Comparison of ENCODE assay signal across 8 cellular contexts in genomic region chr3:111979689-111980025, GRCh38. TPM values are rescaled to one million over a fixed set of nuclear protein-coding genes. Genes with fewer than 3 reads are reported as not detected.
DNase-seq lines count a peak whose midpoint lies in the region; ATAC-seq and TF ChIP-seq lines count a peak whose summit lies in the region.

No MANE protein-coding gene starts in this region.

- TF ChIP-seq EP300 in upper lobe of left lung (IDR thresholded peaks at IDR 0.05) = no peak

- DNase-seq in CD4-positive, CD25-positive, alpha-beta regulatory T cell = no peak
- DNase-seq in HL-60 (ENCODE audit: low read depth in 1 of 2, low spot score in 1 of 2) = no peak
- no peak for DNase-seq in astrocyte of the spinal cord (ENCODE audit: low read depth, low spot score)
- no peak for DNase-seq in right lobe of liver
- no peak for DNase-seq in upper lobe of left lung
- DNase-seq in NCI-H2196 (lab: John Stamatoyannopoulos, UW; ENCODE audit: unreplicated experiment) = no peak
- no peak for DNase-seq in NK-92 (lab: John Stamatoyannopoulos, UW; ENCODE audit: unreplicated experiment)
- no peak for DNase-seq in RPMI8226

- no peaks in the 10 kb centered on the region for H3K9me3 ChIP-seq in CD4-positive, CD25-positive, alpha-beta regulatory T cell (ENCODE audit: control insufficient read depth in 2 of 2, low read length in 2 of 2)
- no peaks in the 10 kb centered on the region for H3K9me3 ChIP-seq in right lobe of liver
- no peaks in the 10 kb centered on the region for H3K9me3 ChIP-seq in upper lobe of left lung

- H3K27me3 ChIP-seq in CD4-positive, CD25-positive, alpha-beta regulatory T cell (ENCODE audit: control insufficient read depth, insufficient read depth, low read length) = no peaks in the 10 kb centered on the region
- no peaks in the 10 kb centered on the region for H3K27me3 ChIP-seq in HL-60 (ENCODE audit: insufficient read depth, poor library complexity, severe bottlenecking)
- H3K27me3 ChIP-seq in right lobe of liver = no peaks in the 10 kb centered on the region
- no peaks in the 10 kb centered on the region for H3K27me3 ChIP-seq in upper lobe of left lung

- no peaks in the 10 kb centered on the region for H3K9me3 Mint-ChIP-seq in CD4-positive, CD25-positive, alpha-beta regulatory T cell

- H3K36me3 ChIP-seq in CD4-positive, CD25-positive, alpha-beta regulatory T cell (ENCODE audit: control insufficient read depth, insufficient read depth, low read length) = peaks cover 4% of the 10 kb centered on the region
- H3K36me3 ChIP-seq in right lobe of liver (no peaks in the 10 kb centered on the region), upper lobe of left lung (no peaks in the 10 kb centered on the region)

- H3K4me1 Mint-ChIP-seq in CD4-positive, CD25-positive, alpha-beta regulatory T cell = peaks cover 35 to 55% (median 49%) of the 10 kb centered on the region in 4 donors

- H3K27me3 Mint-ChIP-seq in CD4-positive, CD25-positive, alpha-beta regulatory T cell = peaks cover 7% of the 10 kb centered on the region

- peak overlapping the region; percentile 99 for H3K4me3 ChIP-seq in CD4-positive, CD25-positive, alpha-beta regulatory T cell (ENCODE audit: low read depth, low read length)
- H3K4me3 ChIP-seq in HL-60 (replicated peaks; ENCODE audit: insufficient read depth, low read length) = peak overlapping the region; percentile 65
- H3K4me3 ChIP-seq in astrocyte of the spinal cord (ENCODE audit: low read depth, low read length) = peak overlapping the region; percentile 90
- H3K4me3 ChIP-seq in right lobe of liver = peak overlapping the region; percentile 71 to 82 (median 78)
- peak overlapping the region; percentile 62 to 84 (median 74) for H3K4me3 ChIP-seq in upper lobe of left lung

- peak overlapping the region; percentile 92 to 96 (median 95) for H3K27ac Mint-ChIP-seq in CD4-positive, CD25-positive, alpha-beta regulatory T cell

- peak in 1 of 2 donors; percentile 3 for ATAC-seq in CD4-positive, CD25-positive, alpha-beta regulatory T cell (ENCODE audit: low read depth in 2 of 2)
- no peak for ATAC-seq in right lobe of liver
- ATAC-seq in upper lobe of left lung (ENCODE audit: low FRiP score in 2 of 2) = no peak

- in situ Hi-C loops in astrocyte of the spinal cord (cut with HindIII; ENCODE audit: low sequenced_read_pairs) = no loop called here

- intact Hi-C loops in right lobe of liver (cut with DNase I) = no loop called here

- peak overlapping the region; percentile 81 for H3K27ac ChIP-seq in CD4-positive, CD25-positive, alpha-beta regulatory T cell (ENCODE audit: insufficient read depth, low read length, poor library complexity, severe bottlenecking)
- H3K27ac ChIP-seq in HL-60 (replicated peaks) (peak overlapping the region; percentile 96), right lobe of liver (peak overlapping the region in 1 of 3 donors; percentile 90), upper lobe of left lung (peak overlapping the region in 3 of 4 donors; percentile 81 to 90 (median 82))

- peak overlapping the region; percentile 95 to 97 (median 96) for H3K4me3 Mint-ChIP-seq in CD4-positive, CD25-positive, alpha-beta regulatory T cell

- TF ChIP-seq CTCF in HL-60 (IDR thresholded peaks at IDR 0.05; ENCODE audit: insufficient read depth, low read length) (no peak), astrocyte of the spinal cord (IDR thresholded peaks at IDR 0.05; ENCODE audit: low read depth, low read length) (no peak), right lobe of liver (IDR thresholded peaks at IDR 0.05) (no peak), upper lobe of left lung (IDR thresholded peaks at IDR 0.05) (no peak)

- H3K36me3 Mint-ChIP-seq in CD4-positive, CD25-positive, alpha-beta regulatory T cell = peaks cover 4% of the 10 kb centered on the region

- 23% methylated on average over 3 of the region's 3 CpGs for WGBS in right lobe of liver (ENCODE audit: insufficient coverage, low coverage, low lambda C conversion rate, missing lambda C conversion rate)
- 35 to 36% methylated on average over 3 of the region's 3 CpGs for WGBS in upper lobe of left lung, 2 donors

- TF ChIP-seq POLR2A in right lobe of liver (IDR thresholded peaks at IDR 0.05) (no peak), upper lobe of left lung (IDR thresholded peaks at IDR 0.05) (no peak)

- H3K4me1 ChIP-seq in CD4-positive, CD25-positive, alpha-beta regulatory T cell (ENCODE audit: control insufficient read depth, insufficient read depth, low read length, poor library complexity, severe bottlenecking) = peaks cover 31% of the 10 kb centered on the region
- peaks cover 0 to 36% (median 4%) of the 10 kb centered on the region in 4 donors for H3K4me1 ChIP-seq in right lobe of liver
- H3K4me1 ChIP-seq in upper lobe of left lung = peaks cover 16 to 18% (median 17%) of the 10 kb centered on the region in 4 donors

RNA-seq across cellular contexts. Expression of gene ABHD10, which starts 0.8 kb away (rescaled TPM):
- total RNA-seq in CD4-positive, CD25-positive, alpha-beta regulatory T cell = 18.8 TPM
- polyA plus RNA-seq in CD4-positive, CD25-positive, alpha-beta regulatory T cell = 10 to 100 TPM; 23.1 to 37.2 (median 35.1) TPM
- 10 to 100 TPM; 16.7 to 25.2 (median 20.8) TPM for total RNA-seq in right lobe of liver
- total RNA-seq in upper lobe of left lung = 10 to 100 TPM in 4 of 6 donors, 1 to 10 TPM in 2; 3.2 to 26.4 (median 18.1) TPM

RNA-seq across cellular contexts. Expression of gene TAGLN3, which starts 19.1 kb away (rescaled TPM):
- total RNA-seq in CD4-positive, CD25-positive, alpha-beta regulatory T cell = not detected
- polyA plus RNA-seq in CD4-positive, CD25-positive, alpha-beta regulatory T cell = not detected
- not detected for total RNA-seq in right lobe of liver
- 1 to 10 TPM in 1 of 6 donors, not detected in 5; 1.5 TPM for total RNA-seq in upper lobe of left lung

RNA-seq across cellular contexts. Expression of gene TMPRSS7, which starts 54.9 kb away (rescaled TPM):
- not detected for total RNA-seq in CD4-positive, CD25-positive, alpha-beta regulatory T cell
- polyA plus RNA-seq in CD4-positive, CD25-positive, alpha-beta regulatory T cell = not detected
- total RNA-seq in right lobe of liver (not detected), upper lobe of left lung (under 1 TPM in 3 of 6 donors, not detected in 3; 0.15 to 0.39 (median 0.29) TPM)
